In genomic region chr7:69615696-69616095, GRCh38 we compare ENCODE assay signal across 31 cellular contexts. TPM values are rescaled to one million over a fixed set of nuclear protein-coding genes. Genes with fewer than 3 reads are reported as not detected.
"Had no signal": no experiment of that assay in that cellular context is flagged by ENCODE, and none has a peak within 500 bp of the region (broad histone marks: within the 10 kb centered on the region; RNA-seq: fewer than 3 reads in every experiment).

No MANE protein-coding gene starts in this region.

- H3K4me2 ChIP-seq: PC-9 had no signal

- H3K9me3 ChIP-seq: ascending aorta, MG63 had no signal

- DNase-seq: activated CD4-positive, alpha-beta T cell treated with anti-CD3 and anti-CD28 coated beads, Interleukin-2, amount 10 ng/mL, durations not matched to agents 24 days and 14 days; activated CD4-positive, alpha-beta T cell treated with anti-CD3 and anti-CD28 coated beads, Interleukin-2, amount 50 U/mL, for 4 hours; activated CD8-positive, alpha-beta T cell treated with anti-CD3 and anti-CD28 coated beads, Interleukin-2, amount 10 ng/mL, durations not matched to agents 7 days and 5 days; activated gamma-delta T cell; activated naive CD4-positive, alpha-beta T cell treated with Interleukin-2 at 50 U/mL for 16 hours; activated naive CD8-positive, alpha-beta T cell treated with anti-CD3 and anti-CD28 coated beads, Interleukin-2, amount 10 ng/mL, durations not matched to agents 7 days and 5 days; activated T-cell treated with anti-CD3 and anti-CD28 coated beads, Interleukin-2, amount 50 U/mL, for 24 hours; amygdala; Kasumi-1; KG1; MG63; MV-4-11; NCI-H1092 treated with DMSO at 0.1 percent for 48 hours; NCI-H1417; NCI-H146; NCI-H1930; NCI-H2081 treated with DMSO at 0.1 percent for 48 hours; NCI-H226; NCI-H446 treated with DMSO at 0.1 percent for 48 hours; NCI-H526; NCI-H774; NK-92 treated with Interleukin-12 subunit alpha and Interleukin-12 subunit beta, amount 100 ng/mL, for 24 hours; PC-9; SIG-M5; T-helper 1 cell; T-helper 2 cell; T-helper 9 cell had no signal

- H3K27ac ChIP-seq: ascending aorta, cardiac muscle cell, coronary artery, PC-9, RWPE1 had no signal

- H3K4me3 ChIP-seq: ascending aorta, cardiac muscle cell, coronary artery, MG63, PC-9 had no signal

- H3K4me1 ChIP-seq: ascending aorta had no signal

- H3K36me3 ChIP-seq: ascending aorta, cardiac muscle cell, MG63 had no signal

- H2AFZ ChIP-seq: PC-9 had no signal

- H3K27me3 ChIP-seq: ascending aorta, cardiac muscle cell, MG63 had no signal

RNA-seq across cellular contexts. Expression of gene AUTS2, which starts 17.4 kb away (rescaled TPM):
- total RNA-seq: PC-9 had no signal
